In the genomic region with DNA sequence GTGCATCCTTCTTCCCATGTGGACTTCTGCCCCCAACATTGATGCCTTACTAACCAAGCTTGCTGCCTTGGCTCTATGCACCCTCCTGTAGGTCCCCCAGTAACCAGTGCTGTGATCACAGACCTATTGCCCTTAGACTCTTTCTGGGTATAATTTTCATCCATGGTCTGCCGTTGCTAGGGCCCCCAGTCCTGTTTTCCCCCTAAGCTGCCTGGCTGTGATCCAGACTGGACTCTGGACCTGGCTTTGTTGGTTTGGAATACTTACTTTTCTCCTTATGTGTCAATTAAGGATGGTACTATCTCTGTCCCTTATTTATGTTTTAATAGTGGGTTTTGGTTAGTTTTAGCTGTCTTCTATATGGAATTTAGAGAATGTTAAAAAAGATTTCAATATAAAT, we compare ENCODE assay signal across 23 cellular contexts.
"Had no signal": no experiment of that assay in that cellular context is flagged by ENCODE, and none has a peak within 500 bp of the region (broad histone marks: within the 10 kb centered on the region; RNA-seq: fewer than 3 reads in every experiment).

No MANE protein-coding gene starts in this region.

- H3K4me1 ChIP-seq: pancreas had no signal

- H3K4me3 ChIP-seq: coronary artery, esophagus squamous epithelium, heart right ventricle, pancreas, right lobe of liver, thoracic aorta, tibial nerve, upper lobe of left lung had no signal

- DNase-seq: dermis blood vessel endothelial cell; effector memory CD4-positive, alpha-beta T cell; erythroblast; esophagus squamous epithelium; glutamatergic neuron; heart right ventricle; hippocampal formation; mesendoderm; naive thymus-derived CD8-positive, alpha-beta T cell; pancreas; right lobe of liver; small intestine; stimulated activated CD4-positive, alpha-beta T cell treated with anti-CD3 and anti-CD28 coated beads, Interleukin-15, amount 100 ng/mL, for 24 hours; stimulated activated CD4-positive, alpha-beta T cell treated with anti-CD3 and anti-CD28 coated beads, Interleukin-2, amount 100 ng/mL, for 48 hours; stimulated activated naive B cell treated with anti-CD40 and anti-IgM and Interleukin-4, amounts not matched to agents 10 μg/mL and 1 μg/mL and 100 μg/mL, for 72 hours; upper lobe of left lung had no signal

- H3K36me3 ChIP-seq: neutrophil, pancreas, right lobe of liver, thoracic aorta, upper lobe of left lung had no signal

- ATAC-seq: heart right ventricle; naive thymus-derived CD8-positive, alpha-beta T cell; pancreas; stimulated activated naive B cell treated with anti-CD40 and anti-IgM and Interleukin-4, amounts not matched to agents 10 μg/mL and 1 μg/mL and 100 μg/mL, for 72 hours had no signal

- FAIRE-seq: keratinocyte, pancreas, small intestine, urothelium cell line had no signal

- H3K27ac ChIP-seq: coronary artery, esophagus squamous epithelium, heart right ventricle, neutrophil, pancreas, right lobe of liver, thoracic aorta, tibial nerve, upper lobe of left lung had no signal

- H3K9me3 ChIP-seq: esophagus squamous epithelium, neutrophil, pancreas, right lobe of liver, thoracic aorta had no signal

- H3K9me3 Mint-ChIP-seq: stimulated activated naive CD8-positive, alpha-beta T cell treated with anti-CD3 and anti-CD28 coated beads, Interleukin-15, Interleukin-2, amounts not matched to agents 100 ng/mL and 50 ng/mL, for 24 hours had no signal

- H3K27me3 Mint-ChIP-seq: naive thymus-derived CD8-positive, alpha-beta T cell; stimulated activated naive B cell treated with anti-CD40 and anti-IgM and Interleukin-4, amounts not matched to agents 10 μg/mL and 1 μg/mL and 100 μg/mL, for 72 hours; stimulated activated naive CD8-positive, alpha-beta T cell treated with anti-CD3 and anti-CD28 coated beads, Interleukin-15, Interleukin-2, amounts not matched to agents 100 ng/mL and 50 ng/mL, for 24 hours had no signal

- H3K4me3 Mint-ChIP-seq: stimulated activated naive B cell treated with anti-CD40 and anti-IgM and Interleukin-4, amounts not matched to agents 10 μg/mL and 1 μg/mL and 100 μg/mL, for 72 hours; stimulated activated naive CD8-positive, alpha-beta T cell treated with anti-CD3 and anti-CD28 coated beads, Interleukin-15, Interleukin-2, amounts not matched to agents 100 ng/mL and 50 ng/mL, for 24 hours had no signal

- H3K27ac Mint-ChIP-seq: stimulated activated naive B cell treated with anti-CD40 and anti-IgM and Interleukin-4, amounts not matched to agents 10 μg/mL and 1 μg/mL and 100 μg/mL, for 72 hours; stimulated activated naive CD8-positive, alpha-beta T cell treated with anti-CD3 and anti-CD28 coated beads, Interleukin-15, Interleukin-2, amounts not matched to agents 100 ng/mL and 50 ng/mL, for 24 hours had no signal

- H3K27me3 ChIP-seq: esophagus squamous epithelium, heart right ventricle, neutrophil, pancreas, right lobe of liver, tibial nerve, upper lobe of left lung had no signal
